In genomic region chr12:67666605-67667004, GRCh38 we compare ENCODE assay signal across 1 cellular context.
TF ChIP-seq lines count a peak whose summit lies in the region.

No MANE protein-coding gene starts in this region.

TF ChIP-seq in GM23338, 12 proteins besides CTCF, POLR2A, EP300 and RAD21 (continued from another document):
- TF ChIP-seq ZNF462 (CRISPR knock-in tag; IDR thresholded peaks at IDR 0.05) (no peak), STAT1 (IDR thresholded peaks at IDR 0.05; ENCODE audit: unreplicated experiment) (no peak)
